In the genomic region with DNA sequence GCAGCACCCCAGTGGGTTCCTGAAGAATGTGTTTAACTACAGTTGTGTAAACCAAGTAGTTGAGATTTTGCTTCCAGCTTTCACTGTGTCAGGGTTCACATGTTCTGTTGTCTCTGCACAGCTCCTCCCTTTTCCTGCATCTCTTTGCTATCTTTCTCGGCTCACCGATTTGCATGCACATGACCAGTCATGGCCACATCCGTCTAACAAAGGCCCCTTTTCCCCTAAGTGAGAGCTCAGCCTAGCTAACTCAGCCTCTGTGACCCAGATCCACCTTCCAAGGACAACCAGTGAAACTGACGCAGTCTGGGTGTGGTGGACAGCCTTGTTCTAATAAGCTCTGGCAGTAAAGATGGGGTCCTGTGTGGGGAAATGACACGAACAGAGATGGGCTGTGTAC, we compare ENCODE assay signal across 25 cellular contexts.
DNase-seq lines count a peak whose midpoint lies in the region; ATAC-seq and FAIRE-seq lines count a peak whose summit lies in the region.
"Had no signal": no experiment of that assay in that cellular context is flagged by ENCODE, and none has a peak within 500 bp of the region (broad histone marks: within the 10 kb centered on the region; RNA-seq: fewer than 3 reads in every experiment).

No MANE protein-coding gene starts in this region.

- no peak overlapping the region for H3K4me3 ChIP-seq in right cardiac atrium (ENCODE audit: low read length)
- H3K4me3 ChIP-seq: left lung, psoas muscle, smooth muscle cell, thoracic aorta had no signal

- H3K27ac ChIP-seq in right cardiac atrium (ENCODE audit: low read length), result no peak overlapping the region
- H3K27ac ChIP-seq: brain microvascular endothelial cell, left lung, psoas muscle, thoracic aorta had no signal

- no peak for FAIRE-seq in RCC 7860 (lab: Jason Lieb, UNC)
- FAIRE-seq in frontal cortex (lab: Jason Lieb, UNC), result no peak
- FAIRE-seq: colon had no signal

- peak; percentile 9 for DNase-seq in RCC 7860 (ENCODE audit: low spot score)
- DNase-seq in right cardiac atrium, result no peak
- DNase-seq in renal cortical epithelial cell (ENCODE audit: low read depth), result peak; percentile 5
- no peak for DNase-seq in NCI-H345 treated with DMSO at 0.1 percent for 48 hours (lab: John Stamatoyannopoulos, UW; ENCODE audit: unreplicated experiment)
- DNase-seq in frontal cortex (ENCODE audit: low spot score in 2 of 2), result no peak
- DNase-seq: activated CD8-positive, alpha-beta T cell treated with anti-CD3 and anti-CD28 coated beads, Interleukin-2, amount 10 ng/mL, durations not matched to agents 7 days and 5 days; activated gamma-delta T cell treated with Interleukin-2 at 50 U/mL for 16 hours; brain microvascular endothelial cell; CD4-positive, alpha-beta T cell; GDM1; glutamatergic neuron; left lung; midbrain; NCI-H1105; NCI-H2081 treated with DMSO at 0.1 percent for 48 hours; NCI-H510A; psoas muscle; stimulated activated naive CD4-positive, alpha-beta T cell treated with Interleukin-2 at 50 U/mL for 16 hours had no signal

- no peaks in the 10 kb centered on the region for H3K9me3 ChIP-seq in right cardiac atrium (ENCODE audit: control insufficient read depth, low read length)
- H3K9me3 ChIP-seq: left lung, psoas muscle, thoracic aorta had no signal

- ATAC-seq in GM18870 (IDR thresholded peaks at IDR 0.05; ENCODE audit: unreplicated experiment), result peak; percentile 69
- ATAC-seq in right cardiac atrium, result peak; percentile 17 to 31
- ATAC-seq in HG02588 (IDR thresholded peaks at IDR 0.05; ENCODE audit: unreplicated experiment), result no peak
- no peak for ATAC-seq in GM19397 (IDR thresholded peaks at IDR 0.05; ENCODE audit: unreplicated experiment)
- ATAC-seq: activated CD4-positive, CD25-positive, alpha-beta regulatory T cell treated with anti-CD3 and anti-CD28 coated beads, Interleukin-2, amount 50 U/mL, for 24 hours; activated CD8-positive, alpha-beta T cell treated with anti-CD3 and anti-CD28 coated beads, Interleukin-2, amount 10 ng/mL, durations not matched to agents 7 days and 5 days; left lung; psoas muscle had no signal

- intact Hi-C loops in right cardiac atrium (cut with DNase I), result no loop called here

- 49% methylated on average over 5 of the region's 5 CpGs for WGBS in right cardiac atrium

- H3K4me1 ChIP-seq in right cardiac atrium (ENCODE audit: control insufficient read depth, insufficient read depth, low read length), result peaks cover 2% of the 10 kb centered on the region
- H3K4me1 ChIP-seq: left lung, psoas muscle had no signal

- H3K27me3 ChIP-seq in right cardiac atrium (ENCODE audit: control insufficient read depth, insufficient read depth), result no peaks in the 10 kb centered on the region
- H3K27me3 ChIP-seq: brain microvascular endothelial cell, left lung had no signal

Comparison
In these comparisons a context has a peak if more than half of its experiments do, and no peak if none do; other contexts are left out.
1. ATAC-seq: peak in GM18870 (single experiment) and right cardiac atrium (2 of 2); none in HG02588 (single experiment) and GM19397 (single experiment).
2. DNase-seq: peak in RCC 7860 (single experiment) and renal cortical epithelial cell (single experiment); none in right cardiac atrium (0 of 3), NCI-H345 treated with DMSO at 0.1 percent for 48 hours (single experiment) and frontal cortex (0 of 2).